In genomic region chr4:13626492-13627184, GRCh38 we compare ENCODE assay signal across 9 cellular contexts. TPM values are rescaled to one million over a fixed set of nuclear protein-coding genes. Genes with fewer than 3 reads are reported as not detected.
A peak's percentile ranks its signal among the peaks of the same experiment; 100 is the strongest.
DNase-seq lines count a peak whose midpoint lies in the region; ATAC-seq, FAIRE-seq and TF ChIP-seq lines count a peak whose summit lies in the region.
"Had no signal": no experiment of that assay in that cellular context is flagged by ENCODE, and none has a peak within 500 bp of the region (broad histone marks: within the 10 kb centered on the region; RNA-seq: fewer than 3 reads in every experiment).

No MANE protein-coding gene starts in this region.

- H3K4me1 ChIP-seq in keratinocyte (ENCODE audit: control insufficient read depth, extremely low read depth, insufficient read depth, low read length) (peaks cover 15% of the 10 kb centered on the region), testis (peaks cover 28% of the 10 kb centered on the region)

- TF ChIP-seq CTCF in keratinocyte (optimal IDR thresholded peaks at IDR 0.05 in 1 of 3, IDR thresholded peaks at IDR 0.05 in 1 of 3, conservative IDR thresholded peaks at IDR 0.05 in 1 of 3; ENCODE audit: extremely low read depth in 1 of 3, insufficient read depth in 2 of 3, low read length in 3 of 3) (no peak), testis (IDR thresholded peaks at IDR 0.05) (no peak)

- H3K27ac Mint-ChIP-seq in activated CD4-positive, alpha-beta T cell treated with anti-CD3 and anti-CD28 coated beads, Interleukin-2, amount 10 ng/mL, durations not matched to agents 24 days and 14 days, result peak overlapping the region; percentile 29
- H3K27ac Mint-ChIP-seq in activated T-helper 17 cell treated with anti-CD3 and anti-CD28 coated beads, Interleukin-2, amount 50 U/mL, for 72 hours, result peak overlapping the region; percentile 97

- H3K27me3 Mint-ChIP-seq in activated CD4-positive, alpha-beta T cell treated with anti-CD3 and anti-CD28 coated beads, Interleukin-2, amount 10 ng/mL, durations not matched to agents 24 days and 14 days, result no peaks in the 10 kb centered on the region
- no peaks in the 10 kb centered on the region for H3K27me3 Mint-ChIP-seq in activated T-helper 17 cell treated with anti-CD3 and anti-CD28 coated beads, Interleukin-2, amount 50 U/mL, for 72 hours

- H3K27ac ChIP-seq in keratinocyte (ENCODE audit: control insufficient read depth, insufficient read depth, low read length) (peak overlapping the region; percentile 88), testis (peak overlapping the region; percentile 52 to 92)

- H3K36me3 Mint-ChIP-seq in activated CD4-positive, alpha-beta T cell treated with anti-CD3 and anti-CD28 coated beads, Interleukin-2, amount 10 ng/mL, durations not matched to agents 24 days and 14 days (ENCODE audit: low read depth), result peaks cover 4% of the 10 kb centered on the region
- peaks cover 26% of the 10 kb centered on the region for H3K36me3 Mint-ChIP-seq in activated T-helper 17 cell treated with anti-CD3 and anti-CD28 coated beads, Interleukin-2, amount 50 U/mL, for 72 hours (ENCODE audit: low read depth)

- H3K9ac ChIP-seq in keratinocyte (ENCODE audit: control insufficient read depth, extremely low read depth, insufficient read depth, low read length), result peak overlapping the region; percentile 97

- WGBS in testis, 2 donors, result 1 to 3% methylated on average over 9 of the region's 9 CpGs

- H3K79me2 ChIP-seq in keratinocyte (ENCODE audit: control insufficient read depth, insufficient read depth, low read length), result peaks cover 54% of the 10 kb centered on the region

- no peaks in the 10 kb centered on the region for H3K9me1 ChIP-seq in keratinocyte (ENCODE audit: control insufficient read depth, extremely low read depth, insufficient read depth, low read length)

- dilution Hi-C loops in keratinocyte (cut with MboI; ENCODE audit: extremely low pct_ligation_motif_present, low sequenced_read_pairs), result no loop called here

- peak; percentile 61 for DNase-seq in activated CD4-positive, alpha-beta T cell treated with anti-CD3 and anti-CD28 coated beads, Interleukin-2, amount 10 ng/mL, durations not matched to agents 24 days and 14 days
- DNase-seq in activated CD4-positive, alpha-beta T cell treated with anti-CD3 and anti-CD28 coated beads for 48 hours, result no peak
- DNase-seq in keratinocyte (ENCODE audit: low read depth, low spot score), result no peak
- peak; percentile 56 for DNase-seq in testis
- no peak for DNase-seq in NCI-H82 treated with DMSO at 0.1 percent for 48 hours (lab: John Stamatoyannopoulos, UW; ENCODE audit: unreplicated experiment)
- DNase-seq in stimulated activated CD4-positive, alpha-beta T cell treated with anti-CD3 and anti-CD28 coated beads, Interleukin-4, amount 100 ng/mL, for 4 hours, result no peak
- DNase-seq in SW 1271 (lab: John Stamatoyannopoulos, UW), result no peak
- DNase-seq: stimulated activated CD4-positive, alpha-beta T cell treated with anti-CD3 and anti-CD28 coated beads, Interleukin-12 subunit alpha, Interleukin-12 subunit beta, amount 100 ng/mL, for 4 hours had no signal

- peaks cover 16% of the 10 kb centered on the region for H3K4me1 Mint-ChIP-seq in activated CD4-positive, alpha-beta T cell treated with anti-CD3 and anti-CD28 coated beads, Interleukin-2, amount 10 ng/mL, durations not matched to agents 24 days and 14 days
- H3K4me1 Mint-ChIP-seq in activated T-helper 17 cell treated with anti-CD3 and anti-CD28 coated beads, Interleukin-2, amount 50 U/mL, for 72 hours, result peaks cover 38% of the 10 kb centered on the region

- H3K4me3 ChIP-seq in keratinocyte (ENCODE audit: control insufficient read depth in 2 of 3, extremely low read depth in 1 of 3, insufficient read depth in 2 of 3, low read depth in 1 of 3, low read length in 3 of 3) (peak overlapping the region; percentile 77 to 93 (median 83)), testis (peak overlapping the region; percentile 76 to 80)

- TF ChIP-seq POLR2A in testis (IDR thresholded peaks at IDR 0.05), result no peak

- no peaks in the 10 kb centered on the region for H3K9me3 ChIP-seq in keratinocyte (ENCODE audit: control insufficient read depth, low read depth, low read length)
- H3K9me3 ChIP-seq in testis, result no peaks in the 10 kb centered on the region

- H2AFZ ChIP-seq in keratinocyte (ENCODE audit: control insufficient read depth, low read length), result peak overlapping the region; percentile 16

- no peaks in the 10 kb centered on the region for H3K9me3 Mint-ChIP-seq in activated CD4-positive, alpha-beta T cell treated with anti-CD3 and anti-CD28 coated beads, Interleukin-2, amount 10 ng/mL, durations not matched to agents 24 days and 14 days
- no peaks in the 10 kb centered on the region for H3K9me3 Mint-ChIP-seq in activated T-helper 17 cell treated with anti-CD3 and anti-CD28 coated beads, Interleukin-2, amount 50 U/mL, for 72 hours

- H3K4me3 Mint-ChIP-seq in activated CD4-positive, alpha-beta T cell treated with anti-CD3 and anti-CD28 coated beads, Interleukin-2, amount 10 ng/mL, durations not matched to agents 24 days and 14 days, result peak overlapping the region; percentile 97
- peak overlapping the region; percentile 91 for H3K4me3 Mint-ChIP-seq in activated T-helper 17 cell treated with anti-CD3 and anti-CD28 coated beads, Interleukin-2, amount 50 U/mL, for 72 hours

- no peaks in the 10 kb centered on the region for H4K20me1 ChIP-seq in keratinocyte (ENCODE audit: control insufficient read depth, extremely low read depth, insufficient read depth, low read length)

- FAIRE-seq in keratinocyte (lab: Jason Lieb, UNC), result peak; percentile 58

- peak; percentile 53 for ATAC-seq in activated T-helper 17 cell treated with anti-CD3 and anti-CD28 coated beads, Interleukin-2, amount 50 U/mL, for 72 hours (replicated peaks)

- H3K27me3 ChIP-seq in keratinocyte (ENCODE audit: control insufficient read depth, extremely low read depth, insufficient read depth, low read length) (no peaks in the 10 kb centered on the region), testis (no peaks in the 10 kb centered on the region)

- intact Hi-C loops in activated CD4-positive, alpha-beta T cell treated with anti-CD3 and anti-CD28 coated beads, Interleukin-2, amount 10 ng/mL, durations not matched to agents 24 days and 14 days (cut with micrococcal nuclease), result loop anchor here (1.0 to 2.0 kb wide), 3 partner anchors 28 to 1376 kb away; partner anchors contain the start of genes CPEB2 and RAB28
- intact Hi-C loops in testis (cut with DNase I; ENCODE audit: low total_unique reads), result no loop called here

- H3K36me3 ChIP-seq in keratinocyte (ENCODE audit: control insufficient read depth in 2 of 2, extremely low read depth in 1 of 2, insufficient read depth in 2 of 2, low read length in 2 of 2), result no peaks in the 10 kb centered on the region
- no peaks in the 10 kb centered on the region for H3K36me3 ChIP-seq in testis (ENCODE audit: low read depth, missing control alignments)

- peak overlapping the region; percentile 99 for H3K4me2 ChIP-seq in keratinocyte (ENCODE audit: control insufficient read depth, extremely low read depth, insufficient read depth, low read depth, low read length)

RNA-seq across cellular contexts. Expression of gene BOD1L1, which starts 0.9 kb away (rescaled TPM):
- total RNA-seq in activated CD4-positive, alpha-beta T cell treated with anti-CD3 and anti-CD28 coated beads, Interleukin-2, amount 10 ng/mL, durations not matched to agents 24 days and 14 days, result 38.3 and 41.0 TPM in 2 replicates
- 10 to 100 TPM; 34.6 to 40.9 TPM for total RNA-seq in activated T-helper 17 cell treated with anti-CD3 and anti-CD28 coated beads, Interleukin-2, amount 50 U/mL, for 72 hours
- 14.3 to 20.6 TPM (median 17.8 TPM) in 3 replicates for polyA plus RNA-seq in keratinocyte
- 61.6 TPM for polyA plus RNA-seq in keratinocyte (2011; ENCODE audit: low read depth)
- 9.0 and 14.1 TPM in 2 replicates for polyA plus RNA-seq in keratinocyte (2011; cell fraction: cytosol; rRNA removed)
- 39.9 and 52.6 TPM in 2 replicates for polyA plus RNA-seq in keratinocyte (2011; cell fraction: nucleus; rRNA removed)
- polyA plus RNA-seq in keratinocyte (2012; ENCODE audit: low replicate concordance), result 19.4 and 21.0 TPM in 2 replicates
- 7.6 to 30.7 TPM (median 14.7 TPM) in 3 replicates for polyA minus RNA-seq in keratinocyte
- polyA minus RNA-seq in keratinocyte (2011; cell fraction: cytosol; rRNA and poly(A)+ RNA removed), result 9.0 TPM
- 23.8 and 49.0 TPM in 2 replicates for polyA minus RNA-seq in keratinocyte (2011; cell fraction: nucleus; rRNA and poly(A)+ RNA removed)
- total RNA-seq in testis, result 100 to 1,000 TPM in 1 of 2 donors, 10 to 100 TPM in 1; 98.1 to 108 TPM
- polyA plus RNA-seq in testis (ENCODE audit: insufficient read depth, low read depth, low replicate concordance), result 14.7 TPM

Comparison
In these comparisons a context has a peak if more than half of its experiments do, and no peak if none do; other contexts are left out.
1. DNase-seq: peak in activated CD4-positive, alpha-beta T cell treated with anti-CD3 and anti-CD28 coated beads, Interleukin-2, amount 10 ng/mL, durations not matched to agents 24 days and 14 days (single experiment) and testis (single experiment); none in activated CD4-positive, alpha-beta T cell treated with anti-CD3 and anti-CD28 coated beads for 48 hours (single experiment), keratinocyte (single experiment), NCI-H82 treated with DMSO at 0.1 percent for 48 hours (single experiment), stimulated activated CD4-positive, alpha-beta T cell treated with anti-CD3 and anti-CD28 coated beads, Interleukin-4, amount 100 ng/mL, for 4 hours (0 of 2) and SW 1271 (0 of 2).